Comparison of ENCODE assay signal across 13 cellular contexts in the genomic region with DNA sequence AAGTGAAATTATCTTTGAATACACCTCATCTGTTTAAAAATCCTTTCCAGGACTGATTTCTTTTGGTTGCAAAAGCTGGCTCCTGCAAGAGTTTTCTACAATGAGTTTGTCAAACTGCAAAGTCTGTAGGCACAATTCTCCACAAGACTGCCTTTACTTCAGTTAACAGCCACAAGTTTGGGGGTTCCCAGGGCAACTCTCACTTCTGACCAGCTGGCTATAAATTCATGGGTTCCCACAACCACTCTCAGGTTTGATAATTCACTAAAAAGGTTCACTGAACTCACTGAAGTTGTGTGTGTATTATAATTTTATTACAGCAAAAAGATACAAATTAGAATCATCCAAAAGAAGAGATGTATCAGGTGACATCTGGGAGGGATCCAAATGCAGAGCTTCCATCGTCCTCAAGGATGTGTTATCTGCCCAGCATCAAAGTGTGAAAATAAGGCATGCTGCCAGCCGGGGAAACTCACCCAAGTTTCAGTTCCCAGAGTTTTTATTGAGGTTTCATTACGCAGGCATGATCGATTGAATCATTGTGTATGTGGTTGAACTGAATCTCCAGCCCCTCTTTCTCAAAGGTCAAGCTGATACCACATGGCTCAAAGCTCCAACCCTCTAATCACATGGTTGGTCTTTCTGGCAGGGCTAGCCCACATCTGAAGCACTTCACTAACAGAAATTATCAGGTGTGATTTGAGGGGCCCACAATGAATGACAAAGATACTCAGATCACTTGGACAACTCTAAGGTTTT. TPM values are rescaled to one million over a fixed set of nuclear protein-coding genes. Genes with fewer than 3 reads are reported as not detected.
DNase-seq lines count a peak whose midpoint lies in the region; ATAC-seq, FAIRE-seq and TF ChIP-seq lines count a peak whose summit lies in the region.
"Had no signal": no experiment of that assay in that cellular context is flagged by ENCODE, and none has a peak within 500 bp of the region (broad histone marks: within the 10 kb centered on the region; RNA-seq: fewer than 3 reads in every experiment).

No MANE protein-coding gene starts in this region.

- no peaks in the 10 kb centered on the region for H3K4me1 ChIP-seq in trophoblast cell (ENCODE audit: control insufficient read depth in 1 of 2, insufficient read depth in 2 of 2, low read length in 2 of 2)

- no peak overlapping the region for H3K4me3 ChIP-seq in trophoblast cell (ENCODE audit: low read depth, low read length)
- H3K4me3 ChIP-seq: PC-9 had no signal

- DNase-seq in GM10248 (ENCODE audit: extremely low spot score) (peak; percentile 73), GM19239 (ENCODE audit: insufficient read length, low spot score) (no peak), trophoblast cell (no peak), NCI-H510A (lab: John Stamatoyannopoulos, UW) (no peak), HPDE6-E6E7 (ENCODE audit: extremely low spot score) (no peak), NCI-H526 treated with DMSO at 0.1 percent for 48 hours (lab: John Stamatoyannopoulos, UW) (no peak)
- DNase-seq: central memory CD4-positive, alpha-beta T cell; DND-41; NCI-H1105; PC-9; posterior cingulate gyrus had no signal

- H4K8ac ChIP-seq in trophoblast cell (ENCODE audit: low read depth, low read length), result no peak overlapping the region

- no peak overlapping the region for H3K18ac ChIP-seq in trophoblast cell (ENCODE audit: low read length)

- no peak for TF ChIP-seq CTCF in GM10248 (IDR thresholded peaks at IDR 0.05; ENCODE audit: control extremely low read depth, extremely low read depth, low read depth, missing control alignments)

- H3K4ac ChIP-seq in trophoblast cell (ENCODE audit: low read depth, low read length), result no peak overlapping the region

- H3K79me1 ChIP-seq in trophoblast cell (ENCODE audit: low read length), result no peaks in the 10 kb centered on the region

- POLR2A ChIA-PET in GM10248 (lab: Yijun Ruan, JAX), result interaction anchor here (0.6 to 2.3 kb wide), 4 partner anchors 18 to 934 kb away, joined by 4 to 7 read pairs (median 5); a partner anchor contains a TSS

- no peak overlapping the region for H2BK120ac ChIP-seq in trophoblast cell (ENCODE audit: insufficient read depth, low read length, poor library complexity)

- H3K9me3 ChIP-seq in trophoblast cell (ENCODE audit: insufficient read depth, low read depth, low read length), result no peaks in the 10 kb centered on the region

- no peak overlapping the region for H3K9ac ChIP-seq in trophoblast cell (ENCODE audit: low read length)

- no peak overlapping the region for H3K4me2 ChIP-seq in trophoblast cell (ENCODE audit: low read length)
- H3K4me2 ChIP-seq: PC-9 had no signal

- H3K79me2 ChIP-seq in trophoblast cell (ENCODE audit: control insufficient read depth, insufficient read depth, low read length, poor library complexity), result no peaks in the 10 kb centered on the region

- H2AFZ ChIP-seq in trophoblast cell (ENCODE audit: insufficient read depth, low read length, poor library complexity), result no peak overlapping the region
- H2AFZ ChIP-seq: PC-9 had no signal

- CTCF ChIA-PET in GM10248 (lab: Yijun Ruan, JAX), result interaction anchor here (1.1 to 3.6 kb wide), 8 partner anchors 9 to 237 kb away, joined by 3 to 41 read pairs (median 4); a partner anchor contains a TSS

- no peaks in the 10 kb centered on the region for H3K27me3 ChIP-seq in trophoblast cell (ENCODE audit: insufficient read depth, low read length)

- no peak overlapping the region for H4K91ac ChIP-seq in trophoblast cell (ENCODE audit: low read depth, low read length)

- ATAC-seq in HG02588 (IDR thresholded peaks at IDR 0.05; ENCODE audit: unreplicated experiment), result peak; percentile 87
- ATAC-seq in HG03354 (IDR thresholded peaks at IDR 0.05; ENCODE audit: poor library complexity, severe bottlenecking, unreplicated experiment), result peak; percentile 88

- no peak overlapping the region for H2AK5ac ChIP-seq in trophoblast cell (ENCODE audit: low read length)

- no peak overlapping the region for H3K14ac ChIP-seq in trophoblast cell (ENCODE audit: low read length)

- no peaks in the 10 kb centered on the region for H3K36me3 ChIP-seq in trophoblast cell (ENCODE audit: control insufficient read depth in 1 of 2, insufficient read depth in 2 of 2, low read length in 2 of 2)

- no peak overlapping the region for H3K27ac ChIP-seq in trophoblast cell (ENCODE audit: low read depth, low read length)
- H3K27ac ChIP-seq: PC-9 had no signal

- WGBS in trophoblast cell (ENCODE audit: extremely low coverage, insufficient coverage, insufficient read length), result no CpG with 5 or more reads among the region's 4 CpGs

- peak; percentile 96 for FAIRE-seq in GM19239 (lab: Jason Lieb, UNC)

- no peak overlapping the region for H4K12ac ChIP-seq in trophoblast cell (ENCODE audit: low read depth, low read length)

- H2BK12ac ChIP-seq in trophoblast cell (ENCODE audit: low read length), result no peak overlapping the region

- H2BK5ac ChIP-seq in trophoblast cell (ENCODE audit: low read depth, low read length, poor library complexity), result no peak overlapping the region

- no peak overlapping the region for H3K23ac ChIP-seq in trophoblast cell (ENCODE audit: low read length)

RNA-seq across cellular contexts. Expression of a gene that starts 19.0 kb away (rescaled TPM):
- 63.7 and 71.2 TPM in 2 replicates for polyA plus RNA-seq in trophoblast cell (2013)

RNA-seq across cellular contexts. Expression of a gene that starts 23.1 kb away (rescaled TPM):
- 0.85 and 1.1 TPM in 2 replicates for polyA plus RNA-seq in trophoblast cell (2013)
